8 cellular contexts compared by ENCODE assay signal in genomic region chr3:88058322-88058592, GRCh38. TPM values are rescaled to one million over a fixed set of nuclear protein-coding genes. Genes with fewer than 3 reads are reported as not detected.
DNase-seq lines count a peak whose midpoint lies in the region; ATAC-seq lines count a peak whose summit lies in the region.

No MANE protein-coding gene starts in this region.

- H3K9ac ChIP-seq in duodenal mucosa (ENCODE audit: low read depth in 1 of 2, low read length in 2 of 2), result peak overlapping the region; percentile 63 to 83

- peak overlapping the region; percentile 87 to 89 for H3K4me3 ChIP-seq in duodenal mucosa (ENCODE audit: low read depth in 1 of 2, low read length in 2 of 2)
- peak overlapping the region; percentile 95 for H3K4me3 ChIP-seq in neuron (ENCODE audit: low read length)

- H2AFZ ChIP-seq in neuron (ENCODE audit: low read depth, low read length), result peak overlapping the region; percentile 66

- DNase-seq in NCI-H1694 (lab: John Stamatoyannopoulos, UW), result peak; percentile 16
- no peak for DNase-seq in NCI-H1694 treated with DMSO at 0.1 percent for 48 hours (lab: John Stamatoyannopoulos, UW)
- no peak for DNase-seq in GM19238 (ENCODE audit: insufficient read length, low spot score)
- no peak for DNase-seq in left lobe of liver (ENCODE audit: low spot score)

- H3K4me1 ChIP-seq in duodenal mucosa (ENCODE audit: control insufficient read depth in 1 of 2, insufficient read depth in 2 of 2, low read length in 2 of 2) (peaks cover 17 to 29% of the 10 kb centered on the region in 2 donors), neuron (ENCODE audit: insufficient read depth, low read length) (peaks cover 31% of the 10 kb centered on the region)

- H3K27me3 ChIP-seq in duodenal mucosa (ENCODE audit: control insufficient read depth in 1 of 2, insufficient read depth in 2 of 2, low read length in 2 of 2), result no peaks in the 10 kb centered on the region
- H3K27me3 ChIP-seq in neuron (ENCODE audit: insufficient read depth, low read length), result no peaks in the 10 kb centered on the region

- H3K27ac ChIP-seq in KOPT-K1 (ENCODE audit: low read depth, low read length, poor library complexity, severe bottlenecking) (peak overlapping the region; percentile 92), duodenal mucosa (ENCODE audit: low read depth, low read length) (peak overlapping the region; percentile 91)

- peaks cover 43% of the 10 kb centered on the region for H3K36me3 ChIP-seq in KOPT-K1 (ENCODE audit: insufficient read depth, low read length)
- H3K36me3 ChIP-seq in duodenal mucosa (ENCODE audit: control insufficient read depth in 1 of 2, insufficient read depth in 2 of 2, low read length in 2 of 2), result peaks cover 7 to 15% of the 10 kb centered on the region in 2 donors
- H3K36me3 ChIP-seq in neuron (ENCODE audit: insufficient read depth, low read length), result peaks cover 27% of the 10 kb centered on the region

- H3K9me3 ChIP-seq in KOPT-K1 (ENCODE audit: insufficient read depth, low read length, poor library complexity, severe bottlenecking), result no peaks in the 10 kb centered on the region
- H3K9me3 ChIP-seq in duodenal mucosa (ENCODE audit: control insufficient read depth in 1 of 2, low read length in 2 of 2), result no peaks in the 10 kb centered on the region
- H3K9me3 ChIP-seq in neuron (ENCODE audit: low read length), result no peaks in the 10 kb centered on the region

- ATAC-seq in GM18909 (IDR thresholded peaks at IDR 0.05; ENCODE audit: poor library complexity, unreplicated experiment) (no peak), left lobe of liver (no peak)

RNA-seq across cellular contexts. Expression of gene CGGBP1, which starts 0.5 kb away (rescaled TPM):
- 22.6 TPM for total RNA-seq in left lobe of liver

RNA-seq across cellular contexts. Expression of gene ZNF654, which starts 0.8 kb away (rescaled TPM):
- total RNA-seq in left lobe of liver, result 7.2 TPM
